Comparison of ENCODE assay signal across 7 cellular contexts in genomic region chr7:45454771-45455170, GRCh38.
"Had no signal": no experiment of that assay in that cellular context is flagged by ENCODE, and none has a peak within 500 bp of the region (broad histone marks: within the 10 kb centered on the region; RNA-seq: fewer than 3 reads in every experiment).

No MANE protein-coding gene starts in this region.

- H3K9me3 Mint-ChIP-seq: GM23338, H9, IgD-negative memory B cell had no signal

- H3K4me2 ChIP-seq: GM23338 had no signal

- H3K4me1 Mint-ChIP-seq: GM23338, IgD-negative memory B cell had no signal

- FAIRE-seq: H1, H54, HTR-8/SVneo had no signal

- DNase-seq: H9, HCEC 1CT had no signal

- H3K4me3 Mint-ChIP-seq: GM23338, H9, IgD-negative memory B cell had no signal

- ATAC-seq: GM23338 had no signal

- H3K4me3 ChIP-seq: GM23338 had no signal

- H3K27ac Mint-ChIP-seq: GM23338, IgD-negative memory B cell had no signal

- H2AFZ ChIP-seq: GM23338 had no signal

- H3K36me3 Mint-ChIP-seq: IgD-negative memory B cell had no signal
